8 cellular contexts compared by ENCODE assay signal in genomic region chr20:31870703-31871601, GRCh38. TPM values are rescaled to one million over a fixed set of nuclear protein-coding genes. Genes with fewer than 3 reads are reported as not detected.
DNase-seq lines count a peak whose midpoint lies in the region; ATAC-seq, FAIRE-seq and TF ChIP-seq lines count a peak whose summit lies in the region.

No MANE protein-coding gene starts in this region.

- ATAC-seq in WTC11 (no peak), HG03460 (IDR thresholded peaks at IDR 0.05; ENCODE audit: unreplicated experiment) (no peak)

- 100% methylated on average over 1 of the region's 25 CpGs for WGBS in H9 (ENCODE audit: extremely low coverage, insufficient read length, low lambda C conversion rate)
- WGBS in small intestine, 3 donors, result 6 to 8% (median 7%) methylated on average over 21 to 25 of the region's 25 CpGs

- no peak overlapping the region for H3K27ac Mint-ChIP-seq in H9
- H3K27ac Mint-ChIP-seq in WTC11, result no peak overlapping the region
- peak overlapping the region in 1 of 6 donors; percentile 25 for H3K27ac Mint-ChIP-seq in immature natural killer cell

- no peak overlapping the region for H2BK120ac ChIP-seq in H9 (ENCODE audit: low read depth, low read length, poor library complexity, severe bottlenecking)

- no peaks in the 10 kb centered on the region for H3K79me1 ChIP-seq in H9 (ENCODE audit: insufficient read depth, low read depth, low read length, poor library complexity, severe bottlenecking)

- no peak overlapping the region for H3K23ac ChIP-seq in H9 (ENCODE audit: insufficient read length, low read depth, low read length)

- no peak overlapping the region for H3K4ac ChIP-seq in H9 (ENCODE audit: low read depth, low read length)

- H3K18ac ChIP-seq in H9 (ENCODE audit: insufficient read length, low read depth, low read length), result no peak overlapping the region

- no peak for FAIRE-seq in small intestine (lab: Jason Lieb, UNC)

- POLR2A ChIA-PET in WTC11 (lab: Charles Lee), result interaction anchor here (0.9 to 1.0 kb wide), 2 partner anchors 11 to 97 kb away, joined by 3 to 6 read pairs; partner anchors contain the start of gene XKR7

- H3K4me3 ChIP-seq in small intestine (ENCODE audit: low read depth in 1 of 2, low read length in 2 of 2), result peak overlapping the region; percentile 35 to 57

- no peaks in the 10 kb centered on the region for H4K20me1 ChIP-seq in H9 (ENCODE audit: control insufficient read depth, insufficient read depth, insufficient read length)

- no peaks in the 10 kb centered on the region for H3K79me2 ChIP-seq in H9 (ENCODE audit: insufficient read depth, low read length)

- no peak overlapping the region for H4K91ac ChIP-seq in H9 (ENCODE audit: insufficient read length, low read depth, low read length)

- no peak overlapping the region for H2BK12ac ChIP-seq in H9 (ENCODE audit: insufficient read length, low read depth, low read length)

- H3K27me3 ChIP-seq in H9 (ENCODE audit: insufficient read depth, low read length) (peaks cover 16% of the 10 kb centered on the region; the same call in 1 of the 2 replicates), small intestine (ENCODE audit: control insufficient read depth in 2 of 2, insufficient read depth in 2 of 2, low read length in 2 of 2) (no peaks in the 10 kb centered on the region)

- H3K4me2 ChIP-seq in H9 (ENCODE audit: insufficient read depth, insufficient read length, low read length), result peak overlapping the region; percentile 51

- H3K9me3 Mint-ChIP-seq in H9, result no peaks in the 10 kb centered on the region
- H3K9me3 Mint-ChIP-seq in WTC11, result no peaks in the 10 kb centered on the region
- peaks cover 0 to 2% (median 0%) of the 10 kb centered on the region in 6 donors for H3K9me3 Mint-ChIP-seq in immature natural killer cell

- DNase-seq in H9 (no peak), WTC11 (ENCODE audit: low spot score) (no peak), immature natural killer cell (no peak), small intestine (peak; percentile 64), NOMO-1 treated with dmso at 0.1 percent for 144 hours (lab: John Stamatoyannopoulos, UW; ENCODE audit: unreplicated experiment) (no peak), DMS79 treated with DMSO at 0.1 percent for 48 hours (lab: John Stamatoyannopoulos, UW) (no peak)
- DNase-seq in activated effector memory CD4-positive, alpha-beta T cell treated with Interleukin-2 at 50 U/mL for 16 hours, result no peak

- H4K8ac ChIP-seq in H9 (replicated peaks; ENCODE audit: insufficient read length, low read depth, low read length), result no peak overlapping the region

- H3T11ph ChIP-seq in H9 (ENCODE audit: low read length), result no peak overlapping the region

- H3K36me3 Mint-ChIP-seq in H9 (ENCODE audit: insufficient read depth in 1 of 3, low read depth in 3 of 3) (no peaks in the 10 kb centered on the region), WTC11 (no peaks in the 10 kb centered on the region), immature natural killer cell (peaks cover 0 to 3% (median 0%) of the 10 kb centered on the region in 3 donors)

- H3K4me1 ChIP-seq in H9 (ENCODE audit: insufficient read depth, low read length) (no peaks in the 10 kb centered on the region), small intestine (ENCODE audit: control insufficient read depth in 2 of 2, insufficient read depth in 1 of 2, low read depth in 1 of 2, low read length in 1 of 2) (peaks cover 0 to 2% of the 10 kb centered on the region in 2 donors)

- peaks cover 12% of the 10 kb centered on the region for H3K23me2 ChIP-seq in H9 (ENCODE audit: insufficient read length, low read depth, low read length, poor library complexity, severe bottlenecking)

- no peak overlapping the region for H3K56ac ChIP-seq in H9 (ENCODE audit: insufficient read length, low read depth, low read length)

- no peak overlapping the region for H2AK5ac ChIP-seq in H9 (ENCODE audit: insufficient read length, low read length)

- no peak overlapping the region for H2BK5ac ChIP-seq in H9 (ENCODE audit: insufficient read length, low read length)

- H4K5ac ChIP-seq in H9 (ENCODE audit: insufficient read length, low read depth, low read length), result no peak overlapping the region

- H3K4me1 Mint-ChIP-seq in H9, result peaks cover 11 to 23% of the 10 kb centered on the region in 2 experiments
- peaks cover 14% of the 10 kb centered on the region for H3K4me1 Mint-ChIP-seq in WTC11
- H3K4me1 Mint-ChIP-seq in immature natural killer cell, result peaks cover 12 to 15% of the 10 kb centered on the region in 2 donors

- no peak overlapping the region for H2BK20ac ChIP-seq in H9 (ENCODE audit: low read depth, low read length, poor library complexity, severe bottlenecking)

- H3K36me3 ChIP-seq in small intestine (ENCODE audit: control insufficient read depth in 2 of 2, insufficient read depth in 2 of 2, low read length in 2 of 2), result no peaks in the 10 kb centered on the region

- no peaks in the 10 kb centered on the region for H3K9me3 ChIP-seq in H9 (ENCODE audit: control insufficient read depth, low read depth, low read length)
- H3K9me3 ChIP-seq in small intestine (ENCODE audit: control insufficient read depth, low read depth), result no peaks in the 10 kb centered on the region

- peak overlapping the region; percentile 8 for H3K9ac ChIP-seq in H9 (ENCODE audit: extremely low read depth, insufficient read length, low read length)

- TF ChIP-seq CTCF in H9 (conservative IDR thresholded peaks at IDR 0.05), result no peak
- no peak for TF ChIP-seq CTCF in WTC11 (IDR thresholded peaks at IDR 0.05)

- H2AFZ ChIP-seq in H9 (ENCODE audit: low read length), result no peak overlapping the region

- no peak overlapping the region for H2BK15ac ChIP-seq in H9 (ENCODE audit: low read depth, low read length)

- H3K4me3 Mint-ChIP-seq in H9 (peak overlapping the region; percentile 69 to 82), WTC11 (peak overlapping the region; percentile 76), immature natural killer cell (peak overlapping the region; percentile 60 to 82 (median 76))

- no peak overlapping the region for H3K14ac ChIP-seq in H9 (ENCODE audit: insufficient read depth, low read length)

- H3K27ac ChIP-seq in H9 (ENCODE audit: insufficient read length, low read depth, low read length), result no peak overlapping the region
- no peak overlapping the region for H3K27ac ChIP-seq in small intestine (ENCODE audit: low read depth in 1 of 2, low read length in 1 of 2)

- peaks cover 68% of the 10 kb centered on the region for H3K27me3 Mint-ChIP-seq in H9 (ENCODE audit: low read depth)
- H3K27me3 Mint-ChIP-seq in WTC11 (ENCODE audit: low read depth), result peaks cover 59% of the 10 kb centered on the region
- peaks cover 11 to 29% (median 17%) of the 10 kb centered on the region in 3 donors for H3K27me3 Mint-ChIP-seq in immature natural killer cell (ENCODE audit: low read depth in 3 of 3)

- CTCF ChIA-PET in WTC11 (lab: Charles Lee), result interaction anchor here (0.7 to 2.2 kb wide), 7 partner anchors 9 to 147 kb away, joined by 3 to 22 read pairs (median 6); partner anchors contain the start of gene PDRG1

TF ChIP-seq in WTC11, 78 proteins besides CTCF, POLR2A, EP300 and RAD21 (continues in another document):
- no peak for TF ChIP-seq GABPB1 (CRISPR knock-in tag; IDR thresholded peaks at IDR 0.05)
- no peak for TF ChIP-seq ZNF317 (CRISPR knock-in tag; IDR thresholded peaks at IDR 0.05; ENCODE audit: borderline replicate concordance, low read depth)
- no peak for TF ChIP-seq MLX (CRISPR knock-in tag; IDR thresholded peaks at IDR 0.05)
- no peak for TF ChIP-seq KAT7 (CRISPR knock-in tag; IDR thresholded peaks at IDR 0.05; ENCODE audit: borderline replicate concordance)
- TF ChIP-seq ZNF396 (CRISPR knock-in tag; IDR thresholded peaks at IDR 0.05; ENCODE audit: borderline replicate concordance), result no peak
- TF ChIP-seq MXD4 (CRISPR knock-in tag; IDR thresholded peaks at IDR 0.05; ENCODE audit: borderline replicate concordance), result no peak
- no peak for TF ChIP-seq CBFB (CRISPR knock-in tag; IDR thresholded peaks at IDR 0.05; ENCODE audit: low read depth)
- TF ChIP-seq IRF2 (CRISPR knock-in tag; IDR thresholded peaks at IDR 0.05; ENCODE audit: borderline replicate concordance, low read depth), result no peak
- TF ChIP-seq EMX1 (CRISPR knock-in tag; IDR thresholded peaks at IDR 0.05), result no peak
- no peak for TF ChIP-seq RORB (CRISPR knock-in tag; IDR thresholded peaks at IDR 0.05)
- TF ChIP-seq GRHL2 (CRISPR knock-in tag; IDR thresholded peaks at IDR 0.05; ENCODE audit: insufficient replicate concordance, severe bottlenecking), result no peak

RNA-seq across cellular contexts. Expression of gene TTLL9, which starts 0.5 kb away (rescaled TPM):
- total RNA-seq in H9 (2021) (0.13 and 0.20 TPM in 2 replicates), WTC11 (2021) (0.39 TPM in 1 of 3 replicates, not detected in the others)
- polyA plus RNA-seq in immature natural killer cell (under 1 TPM in 1 of 3 donors, not detected in 2; 0.37 TPM), small intestine (under 1 TPM in 1 of 3 donors, not detected in 2; 0.07 TPM)

RNA-seq across cellular contexts. Expression of gene DUSP15, which starts 0.6 kb away (rescaled TPM):
- total RNA-seq in H9 (2021) (5.6 and 6.7 TPM in 2 replicates), WTC11 (2021) (1.7 to 2.4 TPM (median 2.0 TPM) in 3 replicates)
- polyA plus RNA-seq in immature natural killer cell (not detected), small intestine (1 to 10 TPM in 2 of 3 donors, not detected in 1; 1.4 to 2.9 TPM)

RNA-seq across cellular contexts. Expression of gene FOXS1, which starts 25.5 kb away (rescaled TPM):
- 0.22 TPM in 1 of 2 replicates, not detected in the other for total RNA-seq in H9 (2021)
- total RNA-seq in WTC11 (2021), result not detected in 3 replicates
- polyA plus RNA-seq in immature natural killer cell, result not detected
- 1 to 10 TPM in 1 of 3 donors, not detected in 2; 1.2 TPM for polyA plus RNA-seq in small intestine

RNA-seq across cellular contexts. Expression of gene MYLK2, which starts 51.8 kb away (rescaled TPM):
- total RNA-seq in H9 (2021), result 0.57 and 0.74 TPM in 2 replicates
- total RNA-seq in WTC11 (2021), result 0.11 to 0.28 TPM in 2 of 3 replicates, not detected in the other
- polyA plus RNA-seq in immature natural killer cell, result not detected
- under 1 TPM in 2 of 3 donors, not detected in 1; 0.27 to 0.28 TPM for polyA plus RNA-seq in small intestine
